ENCODE assay signal across 20 cellular contexts in genomic region chr1:11187000-11187399, GRCh38. TPM values are rescaled to one million over a fixed set of nuclear protein-coding genes. Genes with fewer than 3 reads are reported as not detected.
"Had no signal": no experiment of that assay in that cellular context is flagged by ENCODE, and none has a peak within 500 bp of the region (broad histone marks: within the 10 kb centered on the region; RNA-seq: fewer than 3 reads in every experiment).

No MANE protein-coding gene starts in this region.

- H2AFZ ChIP-seq: neural progenitor cell had no signal

- H3K36me3 ChIP-seq: uterus had no signal

- H3K27me3 ChIP-seq: brain microvascular endothelial cell, esophagus squamous epithelium, gastroesophageal sphincter, heart left ventricle, neural progenitor cell, uterus had no signal

- H3K27ac Mint-ChIP-seq: activated CD4-positive, alpha-beta memory T cell treated with anti-CD3 and anti-CD28 coated beads, Interleukin-2, amount 10 ng/mL, durations not matched to agents 7 days and 5 days; activated CD4-positive, alpha-beta T cell treated with anti-CD3 and anti-CD28 coated beads, Interleukin-2, amount 10 ng/mL, durations not matched to agents 24 days and 14 days; activated naive CD4-positive, alpha-beta T cell treated with anti-CD3 and anti-CD28 coated beads for 36 hours; activated T-cell treated with anti-CD3 and anti-CD28 coated beads, Interleukin-2, amount 50 U/mL, for 72 hours; neural progenitor cell; progenitor cell of endocrine pancreas had no signal

- H3K4me3 ChIP-seq: esophagus squamous epithelium, gastroesophageal sphincter, heart left ventricle, neural progenitor cell, uterus had no signal

- DNase-seq: activated CD4-positive, alpha-beta memory T cell treated with anti-CD3 and anti-CD28 coated beads, Interleukin-2, amount 10 ng/mL, durations not matched to agents 7 days and 5 days; activated CD4-positive, alpha-beta T cell treated with anti-CD3 and anti-CD28 coated beads, Interleukin-2, amount 10 ng/mL, durations not matched to agents 24 days and 14 days; activated effector memory CD4-positive, alpha-beta T cell treated with Interleukin-2 at 50 U/mL for 16 hours; activated naive CD4-positive, alpha-beta T cell treated with anti-CD3 and anti-CD28 coated beads for 36 hours; activated T-cell treated with anti-CD3 and anti-CD28 coated beads, Interleukin-2, amount 50 U/mL, for 72 hours; brain microvascular endothelial cell; central memory CD4-positive, alpha-beta T cell; esophagus squamous epithelium; heart left ventricle; naive thymus-derived CD4-positive, alpha-beta T cell; stimulated activated CD4-positive, alpha-beta T cell treated with anti-CD3 and anti-CD28 coated beads, Interleukin-4, amount 100 ng/mL, for 24 hours; stimulated activated naive CD8-positive, alpha-beta T cell treated with anti-CD3 and anti-CD28 coated beads, Interleukin-15, Interleukin-2, amounts not matched to agents 100 U/mL and 50 U/mL, for 24 hours; trophoblast cell; uterus had no signal

- H3K4me3 Mint-ChIP-seq: activated CD4-positive, alpha-beta memory T cell treated with anti-CD3 and anti-CD28 coated beads, Interleukin-2, amount 10 ng/mL, durations not matched to agents 7 days and 5 days; activated CD4-positive, alpha-beta T cell treated with anti-CD3 and anti-CD28 coated beads, Interleukin-2, amount 10 ng/mL, durations not matched to agents 24 days and 14 days; activated naive CD4-positive, alpha-beta T cell treated with anti-CD3 and anti-CD28 coated beads for 36 hours; activated T-cell treated with anti-CD3 and anti-CD28 coated beads, Interleukin-2, amount 50 U/mL, for 72 hours; naive thymus-derived CD4-positive, alpha-beta T cell; neural progenitor cell had no signal

- H3K4me2 ChIP-seq: neural progenitor cell had no signal

- H3K27ac ChIP-seq: brain microvascular endothelial cell, esophagus squamous epithelium, gastroesophageal sphincter, neural progenitor cell, uterus, VCaP had no signal

- H3K27me3 Mint-ChIP-seq: activated CD4-positive, alpha-beta memory T cell treated with anti-CD3 and anti-CD28 coated beads, Interleukin-2, amount 10 ng/mL, durations not matched to agents 7 days and 5 days; activated CD4-positive, alpha-beta T cell treated with anti-CD3 and anti-CD28 coated beads, Interleukin-2, amount 10 ng/mL, durations not matched to agents 24 days and 14 days; naive thymus-derived CD4-positive, alpha-beta T cell; progenitor cell of endocrine pancreas had no signal

- ATAC-seq: activated CD4-positive, CD25-positive, alpha-beta regulatory T cell treated with anti-CD3 and anti-CD28 coated beads, Interleukin-2, amount 50 U/mL, for 24 hours; activated T-cell treated with anti-CD3 and anti-CD28 coated beads, Interleukin-2, amount 50 U/mL, for 72 hours; gastroesophageal sphincter; naive thymus-derived CD4-positive, alpha-beta T cell; stimulated activated naive CD8-positive, alpha-beta T cell treated with anti-CD3 and anti-CD28 coated beads, Interleukin-15, Interleukin-2, amounts not matched to agents 100 U/mL and 50 U/mL, for 24 hours had no signal

- H3K9ac ChIP-seq: neural progenitor cell had no signal

- H3K9me3 ChIP-seq: esophagus squamous epithelium, gastroesophageal sphincter, heart left ventricle, uterus had no signal

- H3K4me1 ChIP-seq: uterus had no signal

- H3K9me3 Mint-ChIP-seq: activated CD4-positive, alpha-beta memory T cell treated with anti-CD3 and anti-CD28 coated beads, Interleukin-2, amount 10 ng/mL, durations not matched to agents 7 days and 5 days; activated CD4-positive, alpha-beta T cell treated with anti-CD3 and anti-CD28 coated beads, Interleukin-2, amount 10 ng/mL, durations not matched to agents 24 days and 14 days; activated naive CD4-positive, alpha-beta T cell treated with anti-CD3 and anti-CD28 coated beads for 36 hours; activated T-cell treated with anti-CD3 and anti-CD28 coated beads, Interleukin-2, amount 50 U/mL, for 72 hours; naive thymus-derived CD4-positive, alpha-beta T cell; neural progenitor cell had no signal

- H3K4me1 Mint-ChIP-seq: activated CD4-positive, alpha-beta memory T cell treated with anti-CD3 and anti-CD28 coated beads, Interleukin-2, amount 10 ng/mL, durations not matched to agents 7 days and 5 days had no signal

RNA-seq across cellular contexts. Expression of gene ANGPTL7, which starts 2.2 kb away (rescaled TPM):
- total RNA-seq: activated CD4-positive, alpha-beta memory T cell treated with anti-CD3 and anti-CD28 coated beads, Interleukin-2, amount 10 ng/mL, durations not matched to agents 7 days and 5 days; activated CD4-positive, alpha-beta T cell treated with anti-CD3 and anti-CD28 coated beads, Interleukin-2, amount 10 ng/mL, durations not matched to agents 24 days and 14 days; activated naive CD4-positive, alpha-beta T cell treated with anti-CD3 and anti-CD28 coated beads for 36 hours; activated T-cell treated with anti-CD3 and anti-CD28 coated beads, Interleukin-2, amount 50 U/mL, for 72 hours; naive thymus-derived CD4-positive, alpha-beta T cell; progenitor cell of endocrine pancreas; T-helper 2 cell treated with Interferon-gamma antibody and Interleukin-4, amounts not matched to agents 100 ng/mL and 5 ng/mL, for 36 hours had no signal
- polyA plus RNA-seq: naive thymus-derived CD4-positive, alpha-beta T cell had no signal
